27 cellular contexts compared by ENCODE assay signal in genomic region chr10:42984761-42985325, GRCh38.
DNase-seq lines count a peak whose midpoint lies in the region; ATAC-seq, FAIRE-seq and TF ChIP-seq lines count a peak whose summit lies in the region.
"Had no signal": no experiment of that assay in that cellular context is flagged by ENCODE, and none has a peak within 500 bp of the region (broad histone marks: within the 10 kb centered on the region; RNA-seq: fewer than 3 reads in every experiment).

No MANE protein-coding gene starts in this region.

- H3K27ac Mint-ChIP-seq in CD14-positive monocyte: peak overlapping the region in 1 of 7 donors; percentile 30
- H3K27ac Mint-ChIP-seq in activated CD4-positive, alpha-beta memory T cell treated with anti-CD3 and anti-CD28 coated beads, Interleukin-2, amount 10 ng/mL, durations not matched to agents 7 days and 5 days: no peak overlapping the region
- H3K27ac Mint-ChIP-seq: activated naive CD8-positive, alpha-beta T cell treated with anti-CD3 and anti-CD28 coated beads, Interleukin-2, amount 50 U/mL, for 24 hours; activated T-helper 17 cell treated with anti-CD3 and anti-CD28 coated beads, Interleukin-2, amount 50 U/mL, for 72 hours; effector memory CD8-positive, alpha-beta T cell; HFFc6; immature natural killer cell; stimulated activated memory B cell treated with anti-CD40 and anti-IgM and Interleukin-4, amounts not matched to agents 10 μg/mL and 1 μg/mL and 100 μg/mL, for 72 hours had no signal

- H3K4me1 Mint-ChIP-seq in CD14-positive monocyte: peaks cover 28% of the 10 kb centered on the region
- peaks cover 3% of the 10 kb centered on the region for H3K4me1 Mint-ChIP-seq in activated CD4-positive, alpha-beta memory T cell treated with anti-CD3 and anti-CD28 coated beads, Interleukin-2, amount 10 ng/mL, durations not matched to agents 7 days and 5 days
- H3K4me1 Mint-ChIP-seq: immature natural killer cell; stimulated activated memory B cell treated with anti-CD40 and anti-IgM and Interleukin-4, amounts not matched to agents 10 μg/mL and 1 μg/mL and 100 μg/mL, for 72 hours had no signal

- no peak for TF ChIP-seq CTCF in CD14-positive monocyte (IDR thresholded peaks at IDR 0.05)

- POLR2A ChIA-PET in activated CD4-positive, alpha-beta memory T cell treated with anti-CD3 and anti-CD28 coated beads, Interleukin-2, amount 10 ng/mL, durations not matched to agents 7 days and 5 days (lab: Charles Lee): no interaction called here

- CTCF ChIA-PET in activated CD4-positive, alpha-beta memory T cell treated with anti-CD3 and anti-CD28 coated beads, Interleukin-2, amount 10 ng/mL, durations not matched to agents 7 days and 5 days (lab: Charles Lee): no interaction called here

- peaks cover 0 to 7% (median 5%) of the 10 kb centered on the region in 3 donors for H3K27me3 Mint-ChIP-seq in CD14-positive monocyte (ENCODE audit: low read depth in 3 of 3)
- H3K27me3 Mint-ChIP-seq in activated CD4-positive, alpha-beta memory T cell treated with anti-CD3 and anti-CD28 coated beads, Interleukin-2, amount 10 ng/mL, durations not matched to agents 7 days and 5 days: no peaks in the 10 kb centered on the region
- H3K27me3 Mint-ChIP-seq: activated naive CD8-positive, alpha-beta T cell treated with anti-CD3 and anti-CD28 coated beads, Interleukin-2, amount 50 U/mL, for 24 hours; activated T-helper 17 cell treated with anti-CD3 and anti-CD28 coated beads, Interleukin-2, amount 50 U/mL, for 72 hours had no signal

- intact Hi-C loops in CD14-positive monocyte (cut with micrococcal nuclease): no loop called here
- intact Hi-C loops in left cardiac atrium (cut with DNase I): no loop called here
- intact Hi-C loops in posterior vena cava (cut with DNase I): no loop called here

- no peak overlapping the region for H3K4me3 Mint-ChIP-seq in CD14-positive monocyte
- H3K4me3 Mint-ChIP-seq in activated CD4-positive, alpha-beta memory T cell treated with anti-CD3 and anti-CD28 coated beads, Interleukin-2, amount 10 ng/mL, durations not matched to agents 7 days and 5 days: no peak overlapping the region
- H3K4me3 Mint-ChIP-seq: activated naive CD8-positive, alpha-beta T cell treated with anti-CD3 and anti-CD28 coated beads, Interleukin-2, amount 50 U/mL, for 24 hours; activated T-helper 17 cell treated with anti-CD3 and anti-CD28 coated beads, Interleukin-2, amount 50 U/mL, for 72 hours; effector memory CD8-positive, alpha-beta T cell; HFFc6; immature natural killer cell; stimulated activated memory B cell treated with anti-CD40 and anti-IgM and Interleukin-4, amounts not matched to agents 10 μg/mL and 1 μg/mL and 100 μg/mL, for 72 hours had no signal

- FAIRE-seq in GM19239 (lab: Jason Lieb, UNC): no peak
- FAIRE-seq: GM12892, K562, small intestine had no signal

- no peak for ATAC-seq in left cardiac atrium
- ATAC-seq: activated naive CD8-positive, alpha-beta T cell treated with anti-CD3 and anti-CD28 coated beads, Interleukin-2, amount 50 U/mL, for 24 hours; activated T-helper 17 cell treated with anti-CD3 and anti-CD28 coated beads, Interleukin-2, amount 50 U/mL, for 72 hours; effector memory CD8-positive, alpha-beta T cell; esophagus mucosa; K562; stimulated activated memory B cell treated with anti-CD40 and anti-IgM and Interleukin-4, amounts not matched to agents 10 μg/mL and 1 μg/mL and 100 μg/mL, for 72 hours had no signal

- DNase-seq in CD14-positive monocyte (ENCODE audit: low spot score) (peak; percentile 43), left cardiac atrium (peak; percentile 22), posterior vena cava (ENCODE audit: low spot score) (peak; percentile 58), GM19239 (ENCODE audit: insufficient read length, low spot score) (no peak), NCI-H69 (lab: John Stamatoyannopoulos, UW) (no peak)
- peak; percentile 14 for DNase-seq in activated CD4-positive, alpha-beta memory T cell treated with anti-CD3 and anti-CD28 coated beads, Interleukin-2, amount 10 ng/mL, durations not matched to agents 7 days and 5 days
- DNase-seq in central memory CD4-positive, alpha-beta T cell: no peak
- no peak for DNase-seq in activated CD4-positive, alpha-beta T cell treated with anti-CD3 and anti-CD28 coated beads for 4 hours
- DNase-seq: activated CD4-positive, alpha-beta T cell treated with anti-CD3 and anti-CD28 coated beads for 48 hours; activated naive CD8-positive, alpha-beta T cell treated with anti-CD3 and anti-CD28 coated beads, Interleukin-2, amount 50 U/mL, for 24 hours; C1 segment of cervical spinal cord; effector memory CD8-positive, alpha-beta T cell; EL; foreskin melanocyte; HFFc6; hippocampal formation; immature natural killer cell; MM.1S; NCI-H1417 treated with DMSO at 0.1 percent for 48 hours; NCI-H2081 treated with DMSO at 0.1 percent for 48 hours; small intestine; testis had no signal

- H3K36me3 Mint-ChIP-seq in CD14-positive monocyte: no peaks in the 10 kb centered on the region
- H3K36me3 Mint-ChIP-seq in activated CD4-positive, alpha-beta memory T cell treated with anti-CD3 and anti-CD28 coated beads, Interleukin-2, amount 10 ng/mL, durations not matched to agents 7 days and 5 days (ENCODE audit: low read depth): no peaks in the 10 kb centered on the region
- H3K36me3 Mint-ChIP-seq: immature natural killer cell; stimulated activated memory B cell treated with anti-CD40 and anti-IgM and Interleukin-4, amounts not matched to agents 10 μg/mL and 1 μg/mL and 100 μg/mL, for 72 hours had no signal

- H3K9me3 Mint-ChIP-seq in CD14-positive monocyte: peaks cover 0 to 4% (median 0%) of the 10 kb centered on the region in 7 donors
- no peaks in the 10 kb centered on the region for H3K9me3 Mint-ChIP-seq in activated CD4-positive, alpha-beta memory T cell treated with anti-CD3 and anti-CD28 coated beads, Interleukin-2, amount 10 ng/mL, durations not matched to agents 7 days and 5 days
- H3K9me3 Mint-ChIP-seq: activated naive CD8-positive, alpha-beta T cell treated with anti-CD3 and anti-CD28 coated beads, Interleukin-2, amount 50 U/mL, for 24 hours; activated T-helper 17 cell treated with anti-CD3 and anti-CD28 coated beads, Interleukin-2, amount 50 U/mL, for 72 hours; effector memory CD8-positive, alpha-beta T cell; HFFc6; immature natural killer cell; stimulated activated memory B cell treated with anti-CD40 and anti-IgM and Interleukin-4, amounts not matched to agents 10 μg/mL and 1 μg/mL and 100 μg/mL, for 72 hours had no signal

Comparison
In these comparisons a context has a peak if more than half of its experiments do, and no peak if none do; other contexts are left out.
1. DNase-seq: peak in CD14-positive monocyte (single experiment), activated CD4-positive, alpha-beta memory T cell treated with anti-CD3 and anti-CD28 coated beads, Interleukin-2, amount 10 ng/mL, durations not matched to agents 7 days and 5 days (single experiment), left cardiac atrium (single experiment) and posterior vena cava (single experiment); none in central memory CD4-positive, alpha-beta T cell (single experiment), GM19239 (single experiment), NCI-H69 (single experiment) and activated CD4-positive, alpha-beta T cell treated with anti-CD3 and anti-CD28 coated beads for 4 hours (0 of 2).